Comparison of ENCODE assay signal across 18 cellular contexts in the genomic region with DNA sequence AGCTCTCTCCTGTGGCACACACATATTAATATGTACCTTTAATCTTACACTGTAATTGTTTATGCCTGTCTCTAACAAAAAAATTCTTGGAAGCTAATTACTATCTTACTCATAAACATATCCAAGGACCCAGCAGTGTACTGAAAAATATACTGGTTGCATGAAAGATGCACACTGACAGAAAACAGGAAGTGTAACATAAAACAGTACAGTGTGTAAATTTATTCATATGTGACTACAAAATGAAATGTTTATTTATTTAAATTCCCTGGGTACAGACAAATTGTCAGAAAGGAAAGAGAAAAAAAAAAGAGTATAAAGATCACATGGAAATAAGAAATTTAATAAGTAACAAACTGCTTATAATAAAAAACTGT. TPM values are rescaled to one million over a fixed set of nuclear protein-coding genes. Genes with fewer than 3 reads are reported as not detected.
DNase-seq lines count a peak whose midpoint lies in the region; ATAC-seq, FAIRE-seq and TF ChIP-seq lines count a peak whose summit lies in the region.
"Had no signal": no experiment of that assay in that cellular context is flagged by ENCODE, and none has a peak within 500 bp of the region (broad histone marks: within the 10 kb centered on the region; RNA-seq: fewer than 3 reads in every experiment).

No MANE protein-coding gene starts in this region.

- intact Hi-C loops in left ventricle myocardium inferior (cut with micrococcal nuclease), result no loop called here

- H3K4me3 ChIP-seq in left ventricle myocardium inferior, result no peak overlapping the region

- H3K4me1 ChIP-seq in left ventricle myocardium inferior, result peaks cover 88% of the 10 kb centered on the region

- in situ Hi-C loops in GM13977 (cut with MboI; ENCODE audit: low pct_unique_long_range_greater_than_20kb, low sequenced_read_pairs, unreplicated experiment), result no loop called here

- peak; percentile 26 for ATAC-seq in GM18517 (IDR thresholded peaks at IDR 0.05; ENCODE audit: unreplicated experiment)
- peak; percentile 13 for ATAC-seq in GM21576 (IDR thresholded peaks at IDR 0.05; ENCODE audit: unreplicated experiment)
- peak; percentile 28 for ATAC-seq in HG03354 (IDR thresholded peaks at IDR 0.05; ENCODE audit: poor library complexity, severe bottlenecking, unreplicated experiment)

- TF ChIP-seq CTCF in left ventricle myocardium inferior (IDR thresholded peaks at IDR 0.05; ENCODE audit: borderline replicate concordance) (no peak), GM13977 (IDR thresholded peaks at IDR 0.05; ENCODE audit: extremely low read depth, insufficient read depth, missing control alignments) (no peak), D721Med (IDR thresholded peaks at IDR 0.05; ENCODE audit: insufficient read depth, missing control alignments) (no peak)

- DNase-seq in left ventricle myocardium inferior (no peak), NCI-H2227 treated with DMSO at 0.1 percent for 48 hours (lab: John Stamatoyannopoulos, UW) (no peak), GM13977 (ENCODE audit: low spot score) (no peak), D721Med (ENCODE audit: insufficient read length, low spot score) (no peak)
- DNase-seq: activated CD4-positive, alpha-beta memory T cell treated with anti-CD3 and anti-CD28 coated beads, Interleukin-2, amount 10 ng/mL, durations not matched to agents 7 days and 5 days; activated gamma-delta T cell; brain microvascular endothelial cell; DMS79 treated with DMSO at 0.1 percent for 48 hours; endodermal cell; foreskin melanocyte; kidney; NCI-H1092; NCI-H345; stimulated activated naive CD4-positive, alpha-beta T cell had no signal

- FAIRE-seq in islet of Langerhans (lab: Jason Lieb, UNC) (peak; percentile 49), D721Med (lab: Jason Lieb, UNC) (no peak)
- FAIRE-seq: kidney had no signal

- H3K9me3 ChIP-seq in left ventricle myocardium inferior (replicated peaks), result no peaks in the 10 kb centered on the region

- H3K27ac ChIP-seq in left ventricle myocardium inferior (replicated peaks), result no peak overlapping the region
- H3K27ac ChIP-seq: brain microvascular endothelial cell had no signal

- no peaks in the 10 kb centered on the region for H3K36me3 ChIP-seq in left ventricle myocardium inferior
- H3K36me3 ChIP-seq: brain microvascular endothelial cell had no signal

- H3K27me3 ChIP-seq in left ventricle myocardium inferior (ENCODE audit: low read depth), result no peaks in the 10 kb centered on the region
- H3K27me3 ChIP-seq: brain microvascular endothelial cell had no signal

RNA-seq across cellular contexts. Expression of a gene that starts 28.5 kb away (rescaled TPM):
- total RNA-seq in left ventricle myocardium inferior, result 28.9 TPM
